Comparison of ENCODE assay signal across 3 cellular contexts in the genomic region with DNA sequence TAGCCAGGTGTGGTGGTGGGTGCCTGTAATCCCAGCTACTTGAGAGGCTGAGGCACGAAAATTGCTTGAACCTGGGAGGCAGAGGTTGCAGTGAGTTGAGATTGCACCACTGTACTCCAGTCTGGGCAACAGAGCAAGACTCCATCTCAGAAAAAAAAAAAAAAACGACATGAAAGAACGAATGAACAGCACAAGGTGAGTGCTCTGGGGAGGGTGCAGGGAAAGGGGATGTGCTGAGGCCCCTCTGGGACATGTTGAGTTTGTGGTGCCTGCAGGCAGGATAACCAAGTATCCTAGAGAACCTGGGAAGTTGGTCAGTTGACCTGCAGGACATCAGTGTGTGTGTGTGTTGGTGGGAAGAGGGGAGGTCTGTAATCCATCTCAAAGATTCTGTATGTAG. TPM values are rescaled to one million over a fixed set of nuclear protein-coding genes. Genes with fewer than 3 reads are reported as not detected.
"Had no signal": no experiment of that assay in that cellular context is flagged by ENCODE, and none has a peak within 500 bp of the region (broad histone marks: within the 10 kb centered on the region; RNA-seq: fewer than 3 reads in every experiment).

No MANE protein-coding gene starts in this region.

RNA-seq across cellular contexts. Expression of gene LGR6, which starts 46.6 kb away (rescaled TPM):
- total RNA-seq: activated CD4-positive, alpha-beta T cell treated with anti-CD3 and anti-CD28 coated beads, Interleukin-2, amount 10 ng/mL, durations not matched to agents 24 days and 14 days; cardiac muscle cell; dermis blood vessel endothelial cell had no signal
